Comparison of ENCODE assay signal across 1 cellular context in the genomic region with DNA sequence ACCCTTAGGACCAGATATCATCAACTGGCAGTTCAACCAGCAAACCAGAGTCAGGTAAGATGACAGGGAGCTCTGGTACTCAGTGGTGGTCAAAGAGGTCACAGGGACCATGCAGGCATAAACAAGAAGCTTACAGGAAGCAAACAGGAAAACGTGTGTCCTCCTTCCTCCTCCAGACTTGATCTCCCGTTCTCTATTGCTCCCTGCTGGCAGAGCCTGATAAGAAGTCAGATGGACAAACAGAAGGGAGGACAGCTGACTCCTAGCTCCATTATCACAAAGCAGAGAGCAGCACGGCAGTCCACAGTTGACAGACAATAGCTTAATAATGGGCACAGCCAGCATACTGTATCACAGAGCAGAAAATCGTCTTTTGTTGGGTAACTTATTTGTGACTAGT.
TF ChIP-seq lines count a peak whose summit lies in the region.

No MANE protein-coding gene starts in this region.

TF ChIP-seq in HepG2, 621 proteins besides CTCF, POLR2A, EP300 and RAD21 (continued from another document and continues in another):
- TF ChIP-seq ZNF451 (CRISPR knock-in tag; IDR thresholded peaks at IDR 0.05), result no peak
- no peak for TF ChIP-seq ZNF713 (CRISPR knock-in tag; IDR thresholded peaks at IDR 0.05)
- TF ChIP-seq, protein P1, sequence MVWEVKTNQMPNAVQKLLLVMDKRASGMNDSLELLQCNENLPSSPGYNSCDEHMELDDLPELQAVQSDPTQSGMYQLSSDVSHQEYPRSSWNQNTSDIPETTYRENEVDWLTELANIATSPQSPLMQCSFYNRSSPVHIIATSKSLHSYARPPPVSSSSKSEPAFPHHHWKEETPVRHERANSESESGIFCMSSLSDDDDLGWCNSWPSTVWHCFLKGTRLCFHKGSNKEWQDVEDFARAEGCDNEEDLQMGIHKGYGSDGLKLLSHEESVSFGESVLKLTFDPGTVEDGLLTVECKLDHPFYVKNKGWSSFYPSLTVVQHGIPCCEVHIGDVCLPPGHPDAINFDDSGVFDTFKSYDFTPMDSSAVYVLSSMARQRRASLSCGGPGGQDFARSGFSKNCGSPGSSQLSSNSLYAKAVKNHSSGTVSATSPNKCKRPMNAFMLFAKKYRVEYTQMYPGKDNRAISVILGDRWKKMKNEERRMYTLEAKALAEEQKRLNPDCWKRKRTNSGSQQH (CRISPR knock-in tag; IDR thresholded peaks at IDR 0.05; ENCODE audit: low read depth), result no peak
- 0 out of 2 replicates have a peak, but pooled peaks have one; percentile 17 for TF ChIP-seq SALL1 (CRISPR knock-in tag; IDR thresholded peaks at IDR 0.05)
- TF ChIP-seq ELF4 (CRISPR knock-in tag; IDR thresholded peaks at IDR 0.05; ENCODE audit: borderline replicate concordance), result no peak
- no peak for TF ChIP-seq BHLHE40 (IDR thresholded peaks at IDR 0.05; ENCODE audit: low read length)
- TF ChIP-seq U2AF2 (IDR thresholded peaks at IDR 0.05; ENCODE audit: low read depth, low read length), result no peak
- no peak for TF ChIP-seq NAIF1 (CRISPR knock-in tag; IDR thresholded peaks at IDR 0.05; ENCODE audit: borderline replicate concordance)
- TF ChIP-seq, protein P2, sequence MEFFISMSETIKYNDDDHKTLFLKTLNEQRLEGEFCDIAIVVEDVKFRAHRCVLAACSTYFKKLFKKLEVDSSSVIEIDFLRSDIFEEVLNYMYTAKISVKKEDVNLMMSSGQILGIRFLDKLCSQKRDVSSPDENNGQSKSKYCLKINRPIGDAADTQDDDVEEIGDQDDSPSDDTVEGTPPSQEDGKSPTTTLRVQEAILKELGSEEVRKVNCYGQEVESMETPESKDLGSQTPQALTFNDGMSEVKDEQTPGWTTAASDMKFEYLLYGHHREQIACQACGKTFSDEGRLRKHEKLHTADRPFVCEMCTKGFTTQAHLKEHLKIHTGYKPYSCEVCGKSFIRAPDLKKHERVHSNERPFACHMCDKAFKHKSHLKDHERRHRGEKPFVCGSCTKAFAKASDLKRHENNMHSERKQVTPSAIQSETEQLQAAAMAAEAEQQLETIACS (CRISPR knock-in tag; IDR thresholded peaks at IDR 0.05), result no peak
- TF ChIP-seq, protein P3, sequence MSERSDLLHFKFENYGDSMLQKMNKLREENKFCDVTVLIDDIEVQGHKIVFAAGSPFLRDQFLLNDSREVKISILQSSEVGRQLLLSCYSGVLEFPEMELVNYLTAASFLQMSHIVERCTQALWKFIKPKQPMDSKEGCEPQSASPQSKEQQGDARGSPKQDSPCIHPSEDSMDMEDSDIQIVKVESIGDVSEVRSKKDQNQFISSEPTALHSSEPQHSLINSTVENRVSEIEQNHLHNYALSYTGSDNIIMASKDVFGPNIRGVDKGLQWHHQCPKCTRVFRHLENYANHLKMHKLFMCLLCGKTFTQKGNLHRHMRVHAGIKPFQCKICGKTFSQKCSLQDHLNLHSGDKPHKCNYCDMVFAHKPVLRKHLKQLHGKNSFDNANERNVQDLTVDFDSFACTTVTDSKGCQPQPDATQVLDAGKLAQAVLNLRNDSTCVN (CRISPR knock-in tag; IDR thresholded peaks at IDR 0.05; ENCODE audit: borderline replicate concordance), result no peak; the same call in 1 of the 2 replicates
- no peak for TF ChIP-seq ZNF33A (CRISPR knock-in tag; IDR thresholded peaks at IDR 0.05; ENCODE audit: borderline replicate concordance)
- TF ChIP-seq RORA (CRISPR knock-in tag; IDR thresholded peaks at IDR 0.05), result no peak
- TF ChIP-seq, protein P4, sequence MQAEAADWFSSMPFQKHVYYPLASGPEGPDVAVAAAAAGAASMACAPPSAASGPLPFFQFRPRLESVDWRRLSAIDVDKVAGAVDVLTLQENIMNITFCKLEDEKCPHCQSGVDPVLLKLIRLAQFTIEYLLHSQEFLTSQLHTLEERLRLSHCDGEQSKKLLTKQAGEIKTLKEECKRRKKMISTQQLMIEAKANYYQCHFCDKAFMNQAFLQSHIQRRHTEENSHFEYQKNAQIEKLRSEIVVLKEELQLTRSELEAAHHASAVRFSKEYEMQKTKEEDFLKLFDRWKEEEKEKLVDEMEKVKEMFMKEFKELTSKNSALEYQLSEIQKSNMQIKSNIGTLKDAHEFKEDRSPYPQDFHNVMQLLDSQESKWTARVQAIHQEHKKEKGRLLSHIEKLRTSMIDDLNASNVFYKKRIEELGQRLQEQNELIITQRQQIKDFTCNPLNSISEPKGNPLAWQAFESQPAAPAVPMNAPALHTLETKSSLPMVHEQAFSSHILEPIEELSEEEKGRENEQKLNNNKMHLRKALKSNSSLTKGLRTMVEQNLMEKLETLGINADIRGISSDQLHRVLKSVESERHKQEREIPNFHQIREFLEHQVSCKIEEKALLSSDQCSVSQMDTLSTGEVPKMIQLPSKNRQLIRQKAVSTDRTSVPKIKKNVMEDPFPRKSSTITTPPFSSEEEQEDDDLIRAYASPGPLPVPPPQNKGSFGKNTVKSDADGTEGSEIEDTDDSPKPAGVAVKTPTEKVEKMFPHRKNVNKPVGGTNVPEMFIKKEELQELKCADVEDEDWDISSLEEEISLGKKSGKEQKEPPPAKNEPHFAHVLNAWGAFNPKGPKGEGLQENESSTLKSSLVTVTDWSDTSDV (CRISPR knock-in tag; IDR thresholded peaks at IDR 0.05), result no peak
- no peak for TF ChIP-seq ATF1 (CRISPR knock-in tag; IDR thresholded peaks at IDR 0.05)
- TF ChIP-seq, protein P5, sequence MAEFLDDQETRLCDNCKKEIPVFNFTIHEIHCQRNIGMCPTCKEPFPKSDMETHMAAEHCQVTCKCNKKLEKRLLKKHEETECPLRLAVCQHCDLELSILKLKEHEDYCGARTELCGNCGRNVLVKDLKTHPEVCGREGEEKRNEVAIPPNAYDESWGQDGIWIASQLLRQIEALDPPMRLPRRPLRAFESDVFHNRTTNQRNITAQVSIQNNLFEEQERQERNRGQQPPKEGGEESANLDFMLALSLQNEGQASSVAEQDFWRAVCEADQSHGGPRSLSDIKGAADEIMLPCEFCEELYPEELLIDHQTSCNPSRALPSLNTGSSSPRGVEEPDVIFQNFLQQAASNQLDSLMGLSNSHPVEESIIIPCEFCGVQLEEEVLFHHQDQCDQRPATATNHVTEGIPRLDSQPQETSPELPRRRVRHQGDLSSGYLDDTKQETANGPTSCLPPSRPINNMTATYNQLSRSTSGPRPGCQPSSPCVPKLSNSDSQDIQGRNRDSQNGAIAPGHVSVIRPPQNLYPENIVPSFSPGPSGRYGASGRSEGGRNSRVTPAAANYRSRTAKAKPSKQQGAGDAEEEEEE (CRISPR knock-in tag; IDR thresholded peaks at IDR 0.05; ENCODE audit: borderline replicate concordance), result no peak
- no peak for TF ChIP-seq ZNF644 (CRISPR knock-in tag; IDR thresholded peaks at IDR 0.05; ENCODE audit: low read depth)
- TF ChIP-seq ZNF263 (CRISPR knock-in tag; IDR thresholded peaks at IDR 0.05), result peak; percentile 75
- TF ChIP-seq, protein P6, sequence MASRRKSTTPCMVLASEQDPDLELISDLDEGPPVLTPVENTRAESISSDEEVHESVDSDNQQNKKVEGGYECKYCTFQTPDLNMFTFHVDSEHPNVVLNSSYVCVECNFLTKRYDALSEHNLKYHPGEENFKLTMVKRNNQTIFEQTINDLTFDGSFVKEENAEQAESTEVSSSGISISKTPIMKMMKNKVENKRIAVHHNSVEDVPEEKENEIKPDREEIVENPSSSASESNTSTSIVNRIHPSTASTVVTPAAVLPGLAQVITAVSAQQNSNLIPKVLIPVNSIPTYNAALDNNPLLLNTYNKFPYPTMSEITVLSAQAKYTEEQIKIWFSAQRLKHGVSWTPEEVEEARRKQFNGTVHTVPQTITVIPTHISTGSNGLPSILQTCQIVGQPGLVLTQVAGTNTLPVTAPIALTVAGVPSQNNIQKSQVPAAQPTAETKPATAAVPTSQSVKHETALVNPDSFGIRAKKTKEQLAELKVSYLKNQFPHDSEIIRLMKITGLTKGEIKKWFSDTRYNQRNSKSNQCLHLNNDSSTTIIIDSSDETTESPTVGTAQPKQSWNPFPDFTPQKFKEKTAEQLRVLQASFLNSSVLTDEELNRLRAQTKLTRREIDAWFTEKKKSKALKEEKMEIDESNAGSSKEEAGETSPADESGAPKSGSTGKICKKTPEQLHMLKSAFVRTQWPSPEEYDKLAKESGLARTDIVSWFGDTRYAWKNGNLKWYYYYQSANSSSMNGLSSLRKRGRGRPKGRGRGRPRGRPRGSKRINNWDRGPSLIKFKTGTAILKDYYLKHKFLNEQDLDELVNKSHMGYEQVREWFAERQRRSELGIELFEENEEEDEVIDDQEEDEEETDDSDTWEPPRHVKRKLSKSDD (CRISPR knock-in tag; IDR thresholded peaks at IDR 0.05; ENCODE audit: low read depth), result no peak
- TF ChIP-seq SP2 (CRISPR knock-in tag; IDR thresholded peaks at IDR 0.05), result no peak
- TF ChIP-seq ZNF614 (CRISPR knock-in tag; IDR thresholded peaks at IDR 0.05; ENCODE audit: borderline replicate concordance), result no peak
- TF ChIP-seq, protein P7, sequence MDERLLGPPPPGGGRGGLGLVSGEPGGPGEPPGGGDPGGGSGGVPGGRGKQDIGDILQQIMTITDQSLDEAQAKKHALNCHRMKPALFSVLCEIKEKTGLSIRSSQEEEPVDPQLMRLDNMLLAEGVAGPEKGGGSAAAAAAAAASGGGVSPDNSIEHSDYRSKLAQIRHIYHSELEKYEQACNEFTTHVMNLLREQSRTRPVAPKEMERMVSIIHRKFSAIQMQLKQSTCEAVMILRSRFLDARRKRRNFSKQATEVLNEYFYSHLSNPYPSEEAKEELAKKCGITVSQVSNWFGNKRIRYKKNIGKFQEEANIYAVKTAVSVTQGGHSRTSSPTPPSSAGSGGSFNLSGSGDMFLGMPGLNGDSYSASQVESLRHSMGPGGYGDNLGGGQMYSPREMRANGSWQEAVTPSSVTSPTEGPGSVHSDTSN (CRISPR knock-in tag; IDR thresholded peaks at IDR 0.05), result no peak
- no peak for TF ChIP-seq NFYC (CRISPR knock-in tag; IDR thresholded peaks at IDR 0.05)
- no peak for TF ChIP-seq ZNF780A (CRISPR knock-in tag; IDR thresholded peaks at IDR 0.05)
- no peak for TF ChIP-seq SKI (IDR thresholded peaks at IDR 0.05; ENCODE audit: partially characterized antibody)
- no peak for TF ChIP-seq ZNF816 (CRISPR knock-in tag; IDR thresholded peaks at IDR 0.05; ENCODE audit: borderline replicate concordance)
- no peak for TF ChIP-seq DMAP1 (CRISPR knock-in tag; IDR thresholded peaks at IDR 0.05)
- TF ChIP-seq BORCS8-MEF2B (CRISPR knock-in tag; IDR thresholded peaks at IDR 0.05), result no peak
- no peak for TF ChIP-seq NFATC3 (CRISPR knock-in tag; IDR thresholded peaks at IDR 0.05)
- TF ChIP-seq ZNF619 (CRISPR knock-in tag; IDR thresholded peaks at IDR 0.05), result no peak
- TF ChIP-seq ZNF138 (CRISPR knock-in tag; IDR thresholded peaks at IDR 0.05; ENCODE audit: low read depth), result no peak
- no peak for TF ChIP-seq HNRNPH1 (optimal IDR thresholded peaks at IDR 0.05; ENCODE audit: low read depth, low read length)
- TF ChIP-seq DR1 (CRISPR knock-in tag; IDR thresholded peaks at IDR 0.05), result no peak
- no peak for TF ChIP-seq ZNF256 (CRISPR knock-in tag; conservative IDR thresholded peaks at IDR 0.05)
- no peak for TF ChIP-seq ZFP1 (CRISPR knock-in tag; IDR thresholded peaks at IDR 0.05)
- TF ChIP-seq ZNF34 (CRISPR knock-in tag; IDR thresholded peaks at IDR 0.05; ENCODE audit: borderline replicate concordance), result no peak
- TF ChIP-seq, protein P8, sequence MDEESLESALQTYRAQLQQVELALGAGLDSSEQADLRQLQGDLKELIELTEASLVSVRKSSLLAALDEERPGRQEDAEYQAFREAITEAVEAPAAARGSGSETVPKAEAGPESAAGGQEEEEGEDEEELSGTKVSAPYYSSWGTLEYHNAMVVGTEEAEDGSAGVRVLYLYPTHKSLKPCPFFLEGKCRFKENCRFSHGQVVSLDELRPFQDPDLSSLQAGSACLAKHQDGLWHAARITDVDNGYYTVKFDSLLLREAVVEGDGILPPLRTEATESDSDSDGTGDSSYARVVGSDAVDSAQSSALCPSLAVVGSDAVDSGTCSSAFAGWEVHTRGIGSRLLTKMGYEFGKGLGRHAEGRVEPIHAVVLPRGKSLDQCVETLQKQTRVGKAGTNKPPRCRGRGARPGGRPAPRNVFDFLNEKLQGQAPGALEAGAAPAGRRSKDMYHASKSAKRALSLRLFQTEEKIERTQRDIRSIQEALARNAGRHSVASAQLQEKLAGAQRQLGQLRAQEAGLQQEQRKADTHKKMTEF (CRISPR knock-in tag; IDR thresholded peaks at IDR 0.05), result no peak
- TF ChIP-seq FOXK1 (CRISPR knock-in tag; IDR thresholded peaks at IDR 0.05; ENCODE audit: borderline replicate concordance, low read depth), result no peak
- TF ChIP-seq, protein P9, sequence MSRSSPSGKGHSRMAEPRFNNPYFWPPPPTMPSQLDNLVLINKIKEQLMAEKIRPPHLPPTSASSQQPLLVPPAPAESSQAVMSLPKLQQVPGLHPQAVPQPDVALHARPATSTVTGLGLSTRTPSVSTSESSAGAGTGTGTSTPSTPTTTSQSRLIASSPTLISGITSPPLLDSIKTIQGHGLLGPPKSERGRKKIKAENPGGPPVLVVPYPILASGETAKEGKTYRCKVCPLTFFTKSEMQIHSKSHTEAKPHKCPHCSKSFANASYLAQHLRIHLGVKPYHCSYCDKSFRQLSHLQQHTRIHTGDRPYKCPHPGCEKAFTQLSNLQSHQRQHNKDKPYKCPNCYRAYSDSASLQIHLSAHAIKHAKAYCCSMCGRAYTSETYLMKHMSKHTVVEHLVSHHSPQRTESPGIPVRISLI (CRISPR knock-in tag; IDR thresholded peaks at IDR 0.05; ENCODE audit: borderline replicate concordance), result no peak
- TF ChIP-seq, protein P10, sequence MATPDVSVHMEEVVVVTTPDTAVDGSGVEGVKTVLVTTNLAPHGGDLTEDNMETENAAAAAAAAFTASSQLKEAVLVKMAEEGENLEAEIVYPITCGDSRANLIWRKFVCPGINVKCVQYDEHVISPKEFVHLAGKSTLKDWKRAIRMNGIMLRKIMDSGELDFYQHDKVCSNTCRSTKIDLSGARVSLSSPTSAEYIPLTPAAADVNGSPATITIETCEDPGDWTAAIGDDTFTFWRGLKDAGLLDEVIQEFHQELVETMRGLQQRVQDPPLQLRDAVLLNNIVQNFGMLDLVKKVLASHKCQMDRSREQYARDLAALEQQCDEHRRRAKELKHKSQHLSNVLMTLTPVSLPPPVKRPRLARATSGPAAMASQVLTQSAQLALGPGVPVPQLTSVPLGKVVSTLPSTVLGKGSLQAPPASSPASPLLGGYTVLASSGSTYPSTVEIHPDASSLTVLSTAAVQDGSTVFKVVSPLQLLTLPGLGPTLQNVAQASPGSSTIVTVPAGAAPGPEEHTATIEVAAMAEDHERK (CRISPR knock-in tag; IDR thresholded peaks at IDR 0.05; ENCODE audit: low read depth), result no peak
- TF ChIP-seq ZNF570 (CRISPR knock-in tag; IDR thresholded peaks at IDR 0.05; ENCODE audit: borderline replicate concordance), result no peak
- TF ChIP-seq ZFP90 (CRISPR knock-in tag; IDR thresholded peaks at IDR 0.05; ENCODE audit: borderline replicate concordance), result no peak
- no peak for TF ChIP-seq SMYD3 (CRISPR knock-in tag; IDR thresholded peaks at IDR 0.05)
- TF ChIP-seq ATM (IDR thresholded peaks at IDR 0.05; ENCODE audit: borderline replicate concordance), result no peak
- no peak for TF ChIP-seq ZNF160 (CRISPR knock-in tag; IDR thresholded peaks at IDR 0.05)
- no peak for TF ChIP-seq AKAP8 (CRISPR knock-in tag; IDR thresholded peaks at IDR 0.05)
- TF ChIP-seq HDAC1 (CRISPR knock-in tag; IDR thresholded peaks at IDR 0.05), result no peak
- TF ChIP-seq, protein P11, sequence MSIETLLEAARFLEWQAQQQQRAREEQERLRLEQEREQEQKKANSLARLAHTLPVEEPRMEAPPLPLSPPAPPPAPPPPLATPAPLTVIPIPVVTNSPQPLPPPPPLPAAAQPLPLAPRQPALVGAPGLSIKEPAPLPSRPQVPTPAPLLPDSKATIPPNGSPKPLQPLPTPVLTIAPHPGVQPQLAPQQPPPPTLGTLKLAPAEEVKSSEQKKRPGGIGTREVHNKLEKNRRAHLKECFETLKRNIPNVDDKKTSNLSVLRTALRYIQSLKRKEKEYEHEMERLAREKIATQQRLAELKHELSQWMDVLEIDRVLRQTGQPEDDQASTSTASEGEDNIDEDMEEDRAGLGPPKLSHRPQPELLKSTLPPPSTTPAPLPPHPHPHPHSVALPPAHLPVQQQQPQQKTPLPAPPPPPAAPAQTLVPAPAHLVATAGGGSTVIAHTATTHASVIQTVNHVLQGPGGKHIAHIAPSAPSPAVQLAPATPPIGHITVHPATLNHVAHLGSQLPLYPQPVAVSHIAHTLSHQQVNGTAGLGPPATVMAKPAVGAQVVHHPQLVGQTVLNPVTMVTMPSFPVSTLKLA (IDR thresholded peaks at IDR 0.05), result no peak
- no peak for TF ChIP-seq MAFF (IDR thresholded peaks at IDR 0.05; ENCODE audit: low read depth, low read length)
